Comparison of ENCODE assay signal across 8 cellular contexts in the genomic region with DNA sequence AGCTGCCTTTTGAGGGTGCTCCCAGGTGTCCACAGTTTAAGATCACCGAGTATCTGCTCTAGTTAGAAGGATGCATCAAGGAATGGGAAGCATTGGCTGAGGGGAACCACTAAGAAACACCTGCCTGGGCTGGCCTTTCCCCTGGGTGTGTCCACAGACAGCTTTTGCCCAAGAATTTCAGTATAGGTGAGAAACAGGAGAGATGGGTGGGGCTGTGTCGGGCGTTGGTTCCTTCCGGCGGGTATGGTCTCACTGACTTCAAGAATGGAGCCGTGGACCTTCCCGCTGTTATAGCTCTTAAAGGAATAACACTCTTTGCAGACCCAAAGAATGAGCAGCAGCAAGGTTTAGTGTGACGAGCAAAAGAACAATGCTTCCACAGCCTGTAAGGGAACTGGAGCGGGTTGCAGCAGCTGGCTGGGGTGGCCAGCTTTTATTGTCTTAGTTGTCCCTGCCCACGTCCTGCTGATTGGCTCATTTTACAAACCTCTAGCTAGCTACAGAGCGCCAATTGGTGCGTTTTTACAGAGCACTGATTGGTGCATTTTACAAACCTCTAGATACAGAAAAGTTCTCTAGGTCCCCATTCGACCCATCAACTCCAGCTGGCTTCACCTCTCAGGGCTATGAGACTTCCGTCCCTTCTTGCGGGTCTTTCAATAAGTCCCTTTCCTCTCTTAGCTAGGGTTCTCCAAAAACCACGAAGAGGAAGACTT. TPM values are rescaled to one million over a fixed set of nuclear protein-coding genes. Genes with fewer than 3 reads are reported as not detected.
DNase-seq lines count a peak whose midpoint lies in the region; ATAC-seq and TF ChIP-seq lines count a peak whose summit lies in the region.

No MANE protein-coding gene starts in this region.

- no peaks in the 10 kb centered on the region for H3K9me3 ChIP-seq in CD4-positive, CD25-positive, alpha-beta regulatory T cell (ENCODE audit: control insufficient read depth in 2 of 2, low read length in 2 of 2)
- H3K9me3 ChIP-seq in HUES6 (ENCODE audit: control insufficient read depth, insufficient read depth, low read depth, low read length) (no peaks in the 10 kb centered on the region), gastroesophageal sphincter (no peaks in the 10 kb centered on the region)

- WGBS in gastroesophageal sphincter (ENCODE audit: low coverage in 1 of 2), 2 donors, result 58 to 68% methylated on average over 13 to 15 of the region's 16 CpGs

- POLR2A ChIA-PET in activated CD4-positive, alpha-beta memory T cell treated with anti-CD3 and anti-CD28 coated beads for 36 hours (lab: Charles Lee), result interaction anchor here (0.8 to 4.2 kb wide), 6 partner anchors 13 to 27 kb away, joined by 3 to 26 read pairs (median 4); a partner anchor contains a TSS

- H3K27ac ChIP-seq in CD4-positive, CD25-positive, alpha-beta regulatory T cell (ENCODE audit: insufficient read depth, low read length, poor library complexity, severe bottlenecking), result no peak overlapping the region
- H3K27ac ChIP-seq in HUES6 (ENCODE audit: low read depth, low read length) (peak overlapping the region; percentile 85), gastroesophageal sphincter (peak overlapping the region; percentile 91 to 98 (median 92))

- peaks cover 28% of the 10 kb centered on the region for H3K4me1 ChIP-seq in CD4-positive, CD25-positive, alpha-beta regulatory T cell (ENCODE audit: control insufficient read depth, insufficient read depth, low read length, poor library complexity, severe bottlenecking)
- H3K4me1 ChIP-seq in HUES6 (ENCODE audit: control insufficient read depth, insufficient read depth, low read length), result peaks cover 14% of the 10 kb centered on the region
- peaks cover 0 to 31% (median 2%) of the 10 kb centered on the region in 3 donors for H3K4me1 ChIP-seq in gastroesophageal sphincter

- peaks cover 0 to 20% (median 9%) of the 10 kb centered on the region in 4 donors for H3K4me1 Mint-ChIP-seq in CD4-positive, CD25-positive, alpha-beta regulatory T cell
- H3K4me1 Mint-ChIP-seq in activated CD4-positive, alpha-beta memory T cell treated with anti-CD3 and anti-CD28 coated beads for 36 hours (ENCODE audit: low read depth), result peaks cover 10% of the 10 kb centered on the region

- ATAC-seq in CD4-positive, CD25-positive, alpha-beta regulatory T cell (ENCODE audit: low read depth in 2 of 2), result no peak
- ATAC-seq in gastroesophageal sphincter (no peak), GM18858 (IDR thresholded peaks at IDR 0.05; ENCODE audit: unreplicated experiment) (no peak), HG02885 (IDR thresholded peaks at IDR 0.05; ENCODE audit: poor library complexity, unreplicated experiment) (no peak)

- CTCF ChIA-PET in activated CD4-positive, alpha-beta memory T cell treated with anti-CD3 and anti-CD28 coated beads for 36 hours (lab: Charles Lee), result interaction anchor here (0.6 to 9.1 kb wide), 8 partner anchors 14 to 294 kb away, joined by 3 to 82 read pairs (median 7); a partner anchor contains a TSS

- H3K27me3 Mint-ChIP-seq in CD4-positive, CD25-positive, alpha-beta regulatory T cell, result peaks cover 59% of the 10 kb centered on the region
- peaks cover 12% of the 10 kb centered on the region for H3K27me3 Mint-ChIP-seq in activated CD4-positive, alpha-beta memory T cell treated with anti-CD3 and anti-CD28 coated beads for 36 hours

- H3K27me3 ChIP-seq in CD4-positive, CD25-positive, alpha-beta regulatory T cell (ENCODE audit: control insufficient read depth, insufficient read depth, low read length), result peaks cover 4% of the 10 kb centered on the region
- H3K27me3 ChIP-seq in HUES6 (ENCODE audit: control insufficient read depth, insufficient read depth, low read length), result no peaks in the 10 kb centered on the region
- H3K27me3 ChIP-seq in gastroesophageal sphincter, result no peaks in the 10 kb centered on the region

- no peaks in the 10 kb centered on the region for H3K36me3 ChIP-seq in CD4-positive, CD25-positive, alpha-beta regulatory T cell (ENCODE audit: control insufficient read depth, insufficient read depth, low read length)
- H3K36me3 ChIP-seq in HUES6 (ENCODE audit: control insufficient read depth, insufficient read depth, low read length) (peaks cover 46% of the 10 kb centered on the region), gastroesophageal sphincter (peaks cover 0 to 40% of the 10 kb centered on the region in 2 donors)

- no peak overlapping the region for H3K27ac Mint-ChIP-seq in CD4-positive, CD25-positive, alpha-beta regulatory T cell
- H3K27ac Mint-ChIP-seq in activated CD4-positive, alpha-beta memory T cell treated with anti-CD3 and anti-CD28 coated beads for 36 hours, result peak overlapping the region; percentile 62

- no peak for TF ChIP-seq CTCF in gastroesophageal sphincter (IDR thresholded peaks at IDR 0.05)

- H3K4me3 Mint-ChIP-seq in CD4-positive, CD25-positive, alpha-beta regulatory T cell, result peak overlapping the region; percentile 69 to 87 (median 86)
- peak overlapping the region; percentile 83 for H3K4me3 Mint-ChIP-seq in activated CD4-positive, alpha-beta memory T cell treated with anti-CD3 and anti-CD28 coated beads for 36 hours

- peaks cover 3% of the 10 kb centered on the region for H3K36me3 Mint-ChIP-seq in CD4-positive, CD25-positive, alpha-beta regulatory T cell
- H3K36me3 Mint-ChIP-seq in activated CD4-positive, alpha-beta memory T cell treated with anti-CD3 and anti-CD28 coated beads for 36 hours, result peaks cover 31% of the 10 kb centered on the region

- peak overlapping the region; percentile 90 for H3K9ac ChIP-seq in HUES6 (ENCODE audit: low read length)

- no peak for TF ChIP-seq EP300 in gastroesophageal sphincter (IDR thresholded peaks at IDR 0.05)

- peak in 1 of 3 donors; percentile 33 for DNase-seq in CD4-positive, CD25-positive, alpha-beta regulatory T cell
- DNase-seq in activated CD4-positive, alpha-beta memory T cell treated with anti-CD3 and anti-CD28 coated beads for 36 hours, result peak; percentile 41
- DNase-seq in pons (ENCODE audit: low spot score), result peak; percentile 86
- DNase-seq in central memory CD4-positive, alpha-beta T cell, result no peak

- intact Hi-C loops in activated CD4-positive, alpha-beta memory T cell treated with anti-CD3 and anti-CD28 coated beads for 36 hours (cut with micrococcal nuclease), result loop anchor here (2.0 kb wide), 1 partner anchor 22 kb away; a partner anchor contains a TSS

- TF ChIP-seq POLR2A in gastroesophageal sphincter (IDR thresholded peaks at IDR 0.05), result no peak

- H3K9me3 Mint-ChIP-seq in CD4-positive, CD25-positive, alpha-beta regulatory T cell, result no peaks in the 10 kb centered on the region
- no peaks in the 10 kb centered on the region for H3K9me3 Mint-ChIP-seq in activated CD4-positive, alpha-beta memory T cell treated with anti-CD3 and anti-CD28 coated beads for 36 hours

- H3K4me3 ChIP-seq in CD4-positive, CD25-positive, alpha-beta regulatory T cell (ENCODE audit: low read depth, low read length), result peak overlapping the region; percentile 22
- peak overlapping the region; percentile 63 for H3K4me3 ChIP-seq in HUES6 (ENCODE audit: low read depth, low read length)
- H3K4me3 ChIP-seq in gastroesophageal sphincter, result peak overlapping the region; percentile 59 to 88

RNA-seq across cellular contexts. Expression of a gene that starts 2.4 kb away (rescaled TPM):
- total RNA-seq in CD4-positive, CD25-positive, alpha-beta regulatory T cell, result 9.1 TPM
- polyA plus RNA-seq in CD4-positive, CD25-positive, alpha-beta regulatory T cell, result 1 to 10 TPM in 1 of 4 donors, under 1 TPM in 1, not detected in 2; 0.35 to 3.1 TPM
- 10 to 100 TPM; 24.9 to 26.5 TPM for total RNA-seq in activated CD4-positive, alpha-beta memory T cell treated with anti-CD3 and anti-CD28 coated beads for 36 hours
- 10 to 100 TPM; 20.8 to 37.4 (median 32.0) TPM for total RNA-seq in gastroesophageal sphincter

RNA-seq across cellular contexts. Expression of a gene that starts 13.7 kb away (rescaled TPM):
- 19.7 TPM for total RNA-seq in CD4-positive, CD25-positive, alpha-beta regulatory T cell
- polyA plus RNA-seq in CD4-positive, CD25-positive, alpha-beta regulatory T cell, result 10 to 100 TPM in 1 of 4 donors, under 1 TPM in 2, not detected in 1; 0.23 to 13.6 (median 0.65) TPM
- 10 to 100 TPM; 58.2 to 60.8 TPM for total RNA-seq in activated CD4-positive, alpha-beta memory T cell treated with anti-CD3 and anti-CD28 coated beads for 36 hours
- total RNA-seq in gastroesophageal sphincter, result 10 to 100 TPM; 17.6 to 40.0 (median 33.4) TPM

RNA-seq across cellular contexts. Expression of a gene that starts 21.7 kb away (rescaled TPM):
- total RNA-seq in CD4-positive, CD25-positive, alpha-beta regulatory T cell, result 13.2 TPM
- 10 to 100 TPM; 19.4 to 24.5 (median 22.2) TPM for polyA plus RNA-seq in CD4-positive, CD25-positive, alpha-beta regulatory T cell
- total RNA-seq in activated CD4-positive, alpha-beta memory T cell treated with anti-CD3 and anti-CD28 coated beads for 36 hours, result 100 to 1,000 TPM; 108 to 111 TPM
- 10 to 100 TPM in 1 of 4 donors, 1 to 10 TPM in 3; 7.1 to 14.2 (median 8.1) TPM for total RNA-seq in gastroesophageal sphincter

RNA-seq across cellular contexts. Expression of a gene that starts 22.0 kb away (rescaled TPM):
- total RNA-seq in CD4-positive, CD25-positive, alpha-beta regulatory T cell, result 71.7 TPM
- 100 to 1,000 TPM; 207 to 283 (median 238) TPM for polyA plus RNA-seq in CD4-positive, CD25-positive, alpha-beta regulatory T cell
- total RNA-seq in activated CD4-positive, alpha-beta memory T cell treated with anti-CD3 and anti-CD28 coated beads for 36 hours, result 100 to 1,000 TPM; 191 to 192 TPM
- 10 to 100 TPM; 31.4 to 36.7 (median 33.3) TPM for total RNA-seq in gastroesophageal sphincter

Comparison
In these comparisons a context has a peak if more than half of its experiments do, and no peak if none do; other contexts are left out.
1. H3K4me3 ChIP-seq: peak in every context shown above with its lines; median percentile 74 in gastroesophageal sphincter; 63 in HUES6; 22 in CD4-positive, CD25-positive, alpha-beta regulatory T cell.